Comparison of ENCODE assay signal across 23 cellular contexts in genomic region chr2:16821696-16822095, GRCh38.
DNase-seq lines count a peak whose midpoint lies in the region; ATAC-seq, FAIRE-seq and TF ChIP-seq lines count a peak whose summit lies in the region.
"Had no signal": no experiment of that assay in that cellular context is flagged by ENCODE, and none has a peak within 500 bp of the region (broad histone marks: within the 10 kb centered on the region; RNA-seq: fewer than 3 reads in every experiment).

No MANE protein-coding gene starts in this region.

- H3K36me3 ChIP-seq in HAP-1 (replicated peaks) (no peaks in the 10 kb centered on the region), astrocyte (ENCODE audit: insufficient read depth, low read length) (no peaks in the 10 kb centered on the region), neural progenitor cell (no peaks in the 10 kb centered on the region)
- H3K36me3 ChIP-seq: esophagus squamous epithelium, Peyer's patch, stomach, upper lobe of left lung had no signal

- DNase-seq in HAP-1 (ENCODE audit: low spot score in 2 of 2) = peak; percentile 11 to 16
- peak; percentile 33 for DNase-seq in NCI-H2081 treated with DMSO at 0.1 percent for 48 hours (lab: John Stamatoyannopoulos, UW)
- DNase-seq in astrocyte (ENCODE audit: low read depth) = peak; percentile 3
- peak; percentile 10 for DNase-seq in neural progenitor cell (ENCODE audit: low spot score)
- DNase-seq in epidermal melanocyte (ENCODE audit: insufficient read length, low spot score) = no peak
- no peak for DNase-seq in GDM1 (lab: John Stamatoyannopoulos, UW)
- no peak for DNase-seq in GM10266 (ENCODE audit: extremely low spot score)
- DNase-seq: activated CD4-positive, alpha-beta T cell treated with anti-CD3 and anti-CD28 coated beads for 36 hours; CD4-positive, alpha-beta memory T cell; effector CD8-positive, alpha-beta T cell; esophagus squamous epithelium; KBM-7; NCI-H345; Peyer's patch; stimulated activated CD4-positive, alpha-beta T cell treated with anti-CD3 and anti-CD28 coated beads, Interleukin-4, amount 100 ng/mL, for 24 hours; stomach; upper lobe of left lung had no signal

- H4K20me1 ChIP-seq in astrocyte (ENCODE audit: insufficient read depth, low read length) (no peaks in the 10 kb centered on the region), neural progenitor cell (ENCODE audit: low read depth) (no peaks in the 10 kb centered on the region)

- H3K79me2 ChIP-seq in astrocyte (ENCODE audit: insufficient read depth, low read length) = no peaks in the 10 kb centered on the region
- H3K79me2 ChIP-seq in neural progenitor cell (ENCODE audit: low read depth) = no peaks in the 10 kb centered on the region

- no peak overlapping the region for H2AFZ ChIP-seq in astrocyte (ENCODE audit: low read depth, low read length)
- no peak overlapping the region for H2AFZ ChIP-seq in neural progenitor cell (replicated peaks)

- H3K27me3 Mint-ChIP-seq in astrocyte (ENCODE audit: low read depth, unreplicated experiment) = no peaks in the 10 kb centered on the region
- H3K27me3 Mint-ChIP-seq in neural progenitor cell (ENCODE audit: insufficient read depth, low read depth) = no peaks in the 10 kb centered on the region
- H3K27me3 Mint-ChIP-seq: activated CD4-positive, alpha-beta T cell treated with anti-CD3 and anti-CD28 coated beads for 36 hours; CD4-positive, alpha-beta memory T cell had no signal

- no peak overlapping the region for H3K27ac ChIP-seq in astrocyte (ENCODE audit: low read depth, low read length)
- H3K27ac ChIP-seq in neural progenitor cell = no peak overlapping the region
- H3K27ac ChIP-seq: esophagus squamous epithelium, Peyer's patch, stomach, upper lobe of left lung had no signal

- H3K4me1 Mint-ChIP-seq in astrocyte (ENCODE audit: low read depth, unreplicated experiment) (no peaks in the 10 kb centered on the region), neural progenitor cell (no peaks in the 10 kb centered on the region)
- H3K4me1 Mint-ChIP-seq: activated CD4-positive, alpha-beta T cell treated with anti-CD3 and anti-CD28 coated beads for 36 hours; CD4-positive, alpha-beta memory T cell had no signal

- H3K4me2 ChIP-seq in astrocyte (ENCODE audit: low read length) = no peak overlapping the region
- no peak overlapping the region for H3K4me2 ChIP-seq in neural progenitor cell
- H3K4me2 ChIP-seq: smooth muscle cell had no signal

- H3K4me3 Mint-ChIP-seq in astrocyte (ENCODE audit: unreplicated experiment) (no peak overlapping the region), neural progenitor cell (no peak overlapping the region)
- H3K4me3 Mint-ChIP-seq: activated CD4-positive, alpha-beta T cell treated with anti-CD3 and anti-CD28 coated beads for 36 hours; activated T-helper 1 cell treated with anti-CD3 and anti-CD28 coated beads, Interleukin-12 subunit alpha, Interleukin-12 subunit beta, Interleukin-2, Interleukin-4 antibody, amounts not matched to agents 30 ng/mL and 10 ng/mL and 1 ng/mL, durations not matched to agents 14 hours and 24 hours and 36 hours; CD4-positive, alpha-beta memory T cell had no signal

- H3K27ac Mint-ChIP-seq in astrocyte (ENCODE audit: unreplicated experiment) (no peak overlapping the region), neural progenitor cell (no peak overlapping the region)
- H3K27ac Mint-ChIP-seq: activated CD4-positive, alpha-beta T cell treated with anti-CD3 and anti-CD28 coated beads for 36 hours; activated naive CD4-positive, alpha-beta T cell treated with anti-CD3 and anti-CD28 coated beads, Interleukin-2, amount 50 U/mL, for 72 hours; activated T-helper 1 cell treated with anti-CD3 and anti-CD28 coated beads, Interleukin-12 subunit alpha, Interleukin-12 subunit beta, Interleukin-2, Interleukin-4 antibody, amounts not matched to agents 30 ng/mL and 10 ng/mL and 1 ng/mL, durations not matched to agents 14 hours and 24 hours and 36 hours; CD4-positive, alpha-beta memory T cell had no signal

- TF ChIP-seq CTCF in astrocyte (IDR thresholded peaks at IDR 0.05; ENCODE audit: insufficient read depth, low read depth, low read length) = no peak
- no peak for TF ChIP-seq CTCF in neural progenitor cell (IDR thresholded peaks at IDR 0.05)
- no peak for TF ChIP-seq CTCF in GM10266 (IDR thresholded peaks at IDR 0.05; ENCODE audit: control insufficient read depth, insufficient read depth, low read depth, missing control alignments)

- H3K4me1 ChIP-seq in HAP-1 (no peaks in the 10 kb centered on the region), astrocyte (ENCODE audit: insufficient read depth, low read length) (no peaks in the 10 kb centered on the region), neural progenitor cell (no peaks in the 10 kb centered on the region)
- H3K4me1 ChIP-seq: esophagus squamous epithelium, Peyer's patch, stomach, upper lobe of left lung had no signal

- H3K9ac ChIP-seq in astrocyte (ENCODE audit: low read length) (no peak overlapping the region), neural progenitor cell (no peak overlapping the region)

- no peak for ATAC-seq in GM19328 (IDR thresholded peaks at IDR 0.05; ENCODE audit: unreplicated experiment)
- ATAC-seq: activated CD4-positive, alpha-beta T cell treated with anti-CD3 and anti-CD28 coated beads for 36 hours; activated naive CD4-positive, alpha-beta T cell treated with anti-CD3 and anti-CD28 coated beads, Interleukin-2, amount 50 U/mL, for 72 hours; left lobe of liver had no signal

- H3K27me3 ChIP-seq in HAP-1 (ENCODE audit: low read depth) (no peaks in the 10 kb centered on the region; the same call in 1 of the 2 replicates), astrocyte (ENCODE audit: insufficient read depth, low read length) (no peaks in the 10 kb centered on the region), neural progenitor cell (no peaks in the 10 kb centered on the region)
- H3K27me3 ChIP-seq: esophagus squamous epithelium, Peyer's patch, stomach, upper lobe of left lung had no signal

- no peak for FAIRE-seq in astrocyte (lab: Jason Lieb, UNC)
- FAIRE-seq: H54 had no signal

- H3K9me3 ChIP-seq in HAP-1 (no peaks in the 10 kb centered on the region), astrocyte (ENCODE audit: insufficient read depth, low read depth, low read length) (no peaks in the 10 kb centered on the region), neural progenitor cell (ENCODE audit: low read depth) (no peaks in the 10 kb centered on the region)
- H3K9me3 ChIP-seq: esophagus squamous epithelium, Peyer's patch, stomach, upper lobe of left lung had no signal

- H3F3A ChIP-seq in neural progenitor cell (ENCODE audit: low read depth) = no peaks in the 10 kb centered on the region

- H3K36me3 Mint-ChIP-seq in astrocyte (ENCODE audit: low read depth, unreplicated experiment) (no peaks in the 10 kb centered on the region), neural progenitor cell (no peaks in the 10 kb centered on the region)
- H3K36me3 Mint-ChIP-seq: activated naive CD4-positive, alpha-beta T cell treated with anti-CD3 and anti-CD28 coated beads, Interleukin-2, amount 50 U/mL, for 72 hours; CD4-positive, alpha-beta memory T cell had no signal

- no peak overlapping the region for H3K4me3 ChIP-seq in HAP-1
- H3K4me3 ChIP-seq in astrocyte (ENCODE audit: insufficient read depth, low read depth, low read length) = no peak overlapping the region
- H3K4me3 ChIP-seq in neural progenitor cell = no peak overlapping the region
- H3K4me3 ChIP-seq: esophagus squamous epithelium, Peyer's patch, smooth muscle cell, stomach, upper lobe of left lung had no signal

- in situ Hi-C loops in HAP-1 (cut with MboI; ENCODE audit: low sequenced_read_pairs) = no loop called here

- H3K9me3 Mint-ChIP-seq in astrocyte (ENCODE audit: unreplicated experiment) (no peaks in the 10 kb centered on the region), neural progenitor cell (peaks cover 3% of the 10 kb centered on the region)
- H3K9me3 Mint-ChIP-seq: activated T-helper 1 cell treated with anti-CD3 and anti-CD28 coated beads, Interleukin-12 subunit alpha, Interleukin-12 subunit beta, Interleukin-2, Interleukin-4 antibody, amounts not matched to agents 30 ng/mL and 10 ng/mL and 1 ng/mL, durations not matched to agents 14 hours and 24 hours and 36 hours had no signal

Comparison
In these comparisons a context has a peak if more than half of its experiments do, and no peak if none do; other contexts are left out.
1. DNase-seq: peak in HAP-1 (2 of 2), NCI-H2081 treated with DMSO at 0.1 percent for 48 hours (single experiment), astrocyte (single experiment) and neural progenitor cell (single experiment); none in epidermal melanocyte (single experiment), GDM1 (single experiment) and GM10266 (single experiment).